17 cellular contexts compared by ENCODE assay signal in the genomic region with DNA sequence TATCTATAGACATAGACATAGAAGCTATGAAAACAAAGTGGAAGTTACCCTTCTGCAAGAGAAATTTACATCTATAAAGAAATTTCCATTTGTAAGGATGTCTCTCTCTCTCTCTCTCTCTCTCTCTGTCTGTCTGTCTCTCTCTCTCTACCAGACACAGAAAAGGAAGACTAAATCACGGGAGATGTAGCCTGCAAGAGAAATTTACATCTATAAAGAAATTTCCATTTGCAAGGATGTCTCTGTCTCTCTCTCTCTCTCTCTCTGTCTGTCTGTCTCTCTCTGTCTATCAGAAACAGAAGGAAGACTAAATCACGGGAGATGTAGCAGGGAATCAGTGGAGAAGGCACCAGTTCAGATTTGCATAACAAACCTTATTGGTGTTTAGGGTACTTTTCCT.
A peak's percentile ranks its signal among the peaks of the same experiment; 100 is the strongest.
DNase-seq lines count a peak whose midpoint lies in the region; ATAC-seq and TF ChIP-seq lines count a peak whose summit lies in the region.
"Had no signal": no experiment of that assay in that cellular context is flagged by ENCODE, and none has a peak within 500 bp of the region (broad histone marks: within the 10 kb centered on the region; RNA-seq: fewer than 3 reads in every experiment).

No MANE protein-coding gene starts in this region.

- H3K36me3 ChIP-seq in GM23338 (ENCODE audit: insufficient read depth) (no peaks in the 10 kb centered on the region), HUES64 (ENCODE audit: insufficient read depth, low read length) (no peaks in the 10 kb centered on the region), endodermal cell (ENCODE audit: control insufficient read depth, insufficient read depth, low read length) (no peaks in the 10 kb centered on the region), mammary epithelial cell (ENCODE audit: insufficient read depth, low read length) (no peaks in the 10 kb centered on the region), Caco-2 (ENCODE audit: control insufficient read depth, insufficient read depth, low read length) (no peaks in the 10 kb centered on the region)

- H3K9me3 ChIP-seq in HUES64 (ENCODE audit: insufficient read depth, low read depth, low read length) (no peaks in the 10 kb centered on the region), endodermal cell (ENCODE audit: control insufficient read depth, low read length) (no peaks in the 10 kb centered on the region), mammary epithelial cell (replicated peaks; ENCODE audit: insufficient read depth, low read length) (no peaks in the 10 kb centered on the region), Caco-2 (no peaks in the 10 kb centered on the region)

- no peak overlapping the region for H3K27ac Mint-ChIP-seq in GM23338
- peak overlapping the region; percentile 62 for H3K27ac Mint-ChIP-seq in endodermal cell
- no peak overlapping the region for H3K27ac Mint-ChIP-seq in Caco-2 (ENCODE audit: unreplicated experiment)
- H3K27ac Mint-ChIP-seq: CD4-positive, alpha-beta memory T cell had no signal

- H3K4me3 ChIP-seq in GM23338 (peak overlapping the region; percentile 35), HUES64 (ENCODE audit: low read length) (peak overlapping the region; percentile 7; the same call in 1 of the 2 replicates), endodermal cell (ENCODE audit: low read length) (no peak overlapping the region), mammary epithelial cell (replicated peaks in 1 of 3; ENCODE audit: insufficient read depth in 1 of 3, low read depth in 2 of 3, low read length in 3 of 3) (no peak overlapping the region), Caco-2 (ENCODE audit: low read depth, low read length) (no peak overlapping the region)
- H3K4me3 ChIP-seq: GM23248 had no signal

- CTCF ChIA-PET in mammary epithelial cell (lab: Charles Lee; ENCODE audit: low non-redundant PET) (no interaction called here), Caco-2 (lab: Charles Lee) (no interaction called here)

- H3K4me2 ChIP-seq in GM23338 (peak overlapping the region; percentile 72), mammary epithelial cell (ENCODE audit: insufficient read depth, low read depth, low read length) (no peak overlapping the region)
- H3K4me2 ChIP-seq: KMS-11 had no signal

- H3K9me2 ChIP-seq in GM23338 (ENCODE audit: insufficient read depth): 0 out of 2 replicates have a peak, but pooled peaks cover 2% of the 10 kb centered on the region

- H3K4me1 Mint-ChIP-seq in GM23338: peaks cover 51% of the 10 kb centered on the region
- H3K4me1 Mint-ChIP-seq in endodermal cell: peaks cover 23% of the 10 kb centered on the region
- no peaks in the 10 kb centered on the region for H3K4me1 Mint-ChIP-seq in Caco-2 (ENCODE audit: low read depth, unreplicated experiment)
- H3K4me1 Mint-ChIP-seq: CD4-positive, alpha-beta memory T cell had no signal

- H3K27me3 ChIP-seq in GM23338 (ENCODE audit: insufficient read depth) (no peaks in the 10 kb centered on the region), HUES64 (ENCODE audit: insufficient read depth, low read length) (no peaks in the 10 kb centered on the region), endodermal cell (ENCODE audit: control insufficient read depth, insufficient read depth, low read length, poor library complexity, severe bottlenecking) (no peaks in the 10 kb centered on the region), mammary epithelial cell (ENCODE audit: insufficient read depth, low read length) (no peaks in the 10 kb centered on the region), Caco-2 (replicated peaks; ENCODE audit: control insufficient read depth, insufficient read depth, low read length) (no peaks in the 10 kb centered on the region)

- H4K20me1 ChIP-seq in GM23338 (replicated peaks; ENCODE audit: insufficient read depth): no peaks in the 10 kb centered on the region
- no peaks in the 10 kb centered on the region for H4K20me1 ChIP-seq in mammary epithelial cell (ENCODE audit: insufficient read depth, low read length)

- in situ Hi-C loops in mammary epithelial cell (cut with MboI; ENCODE audit: low sequenced_read_pairs in 2 of 2): no loop called here

- H3K36me3 Mint-ChIP-seq in GM23338 (ENCODE audit: low read depth): peaks cover 5% of the 10 kb centered on the region; the same call in 1 of the 3 replicates
- peaks cover 3% of the 10 kb centered on the region for H3K36me3 Mint-ChIP-seq in endodermal cell (ENCODE audit: low read depth)
- no peaks in the 10 kb centered on the region for H3K36me3 Mint-ChIP-seq in Caco-2 (ENCODE audit: insufficient read depth, unreplicated experiment)
- H3K36me3 Mint-ChIP-seq: CD4-positive, alpha-beta memory T cell had no signal

- dilution Hi-C loops in mammary epithelial cell (cut with HindIII; ENCODE audit: low sequenced_read_pairs): no loop called here

- peak overlapping the region; percentile 88 for H3K27ac ChIP-seq in GM23338 (ENCODE audit: low read depth)
- peak overlapping the region; percentile 76 for H3K27ac ChIP-seq in HUES64 (ENCODE audit: low read depth, low read length)
- peak overlapping the region; percentile 29 for H3K27ac ChIP-seq in endodermal cell (ENCODE audit: low read depth, low read length)
- H3K27ac ChIP-seq in mammary epithelial cell (ENCODE audit: insufficient read depth, low read depth, low read length): no peak overlapping the region
- H3K27ac ChIP-seq: C4-2B, GM23248, KMS-11 had no signal

- POLR2A ChIA-PET in Caco-2 (lab: Charles Lee): no interaction called here

- H3K4me1 ChIP-seq in GM23338 (ENCODE audit: insufficient read depth) (peaks cover 43% of the 10 kb centered on the region), HUES64 (ENCODE audit: insufficient read depth, low read length) (peaks cover 44% of the 10 kb centered on the region), endodermal cell (ENCODE audit: control insufficient read depth, insufficient read depth, low read length) (no peaks in the 10 kb centered on the region), mammary epithelial cell (ENCODE audit: insufficient read depth, low read length) (no peaks in the 10 kb centered on the region), Caco-2 (no peaks in the 10 kb centered on the region)

- H3K27me3 Mint-ChIP-seq in GM23338 (ENCODE audit: insufficient read depth, low read depth, poor library complexity): peaks cover 2% of the 10 kb centered on the region
- H3K27me3 Mint-ChIP-seq in endodermal cell (ENCODE audit: insufficient read depth): no peaks in the 10 kb centered on the region
- H3K27me3 Mint-ChIP-seq in Caco-2 (ENCODE audit: insufficient read depth, unreplicated experiment): peaks cover 2% of the 10 kb centered on the region
- H3K27me3 Mint-ChIP-seq: CD4-positive, alpha-beta memory T cell had no signal

- no peaks in the 10 kb centered on the region; the same call in 1 of the 2 replicates for H3F3A ChIP-seq in GM23338 (replicated peaks; ENCODE audit: low read depth)

- H3K79me2 ChIP-seq in GM23338 (replicated peaks; ENCODE audit: insufficient read depth) (no peaks in the 10 kb centered on the region), mammary epithelial cell (ENCODE audit: insufficient read depth, low read length) (no peaks in the 10 kb centered on the region)

- BruUV-seq in mammary epithelial cell (replicated peaks; lab: Mats Ljungman, UMichigan): no TSS peak
- no TSS peak for BruUV-seq in Caco-2 (replicated peaks; lab: Mats Ljungman, UMichigan)

- H3K9ac ChIP-seq in HUES64 (ENCODE audit: low read depth, low read length) (no peak overlapping the region), endodermal cell (ENCODE audit: extremely low read depth, low read length, poor library complexity, severe bottlenecking) (no peak overlapping the region), mammary epithelial cell (ENCODE audit: insufficient read depth, low read length) (no peak overlapping the region)
- H3K9ac ChIP-seq: GM23248, KMS-11 had no signal

- WGBS in HUES64: 33% methylated on average over 2 of the region's 2 CpGs
- 43 to 57% methylated on average over 1 to 2 of the region's 2 CpGs for WGBS in endodermal cell (ENCODE audit: insufficient coverage in 1 of 2, insufficient read length in 1 of 2), 2 experiments
- 60% methylated on average over 2 of the region's 2 CpGs for WGBS in mammary epithelial cell (ENCODE audit: low coverage, missing lambda C conversion rate)

- peak; percentile 66 for ATAC-seq in GM23338
- ATAC-seq: HepG2 had no signal

- intact Hi-C loops in mammary epithelial cell (cut with micrococcal nuclease): no loop called here
- intact Hi-C loops in Caco-2 (cut with micrococcal nuclease; ENCODE audit: unreplicated experiment): no loop called here

- H3K4me3 Mint-ChIP-seq in GM23338 (peak overlapping the region; percentile 56), endodermal cell (no peak overlapping the region), Caco-2 (ENCODE audit: unreplicated experiment) (no peak overlapping the region)
- H3K4me3 Mint-ChIP-seq: CD4-positive, alpha-beta memory T cell had no signal

- H2AFZ ChIP-seq in GM23338 (no peak overlapping the region), mammary epithelial cell (ENCODE audit: low read depth, low read length) (no peak overlapping the region)
- H2AFZ ChIP-seq: GM23248 had no signal

- H3K9me3 Mint-ChIP-seq in GM23338 (peaks cover 3% of the 10 kb centered on the region; the same call in 2 of the 3 replicates), endodermal cell (peaks cover 6% of the 10 kb centered on the region), Caco-2 (ENCODE audit: unreplicated experiment) (no peaks in the 10 kb centered on the region)

- TF ChIP-seq CTCF in GM23338 (conservative IDR thresholded peaks at IDR 0.05; ENCODE audit: low read depth in 2 of 2): no peak
- TF ChIP-seq CTCF in endodermal cell (conservative IDR thresholded peaks at IDR 0.05): no peak
- no peak for TF ChIP-seq CTCF in mammary epithelial cell (conservative IDR thresholded peaks at IDR 0.05 in 1 of 2, IDR thresholded peaks at IDR 0.05 in 1 of 2; ENCODE audit: extremely low read depth in 1 of 2, insufficient read depth in 1 of 2, low read depth in 1 of 2, low read length in 2 of 2)
- no peak for TF ChIP-seq CTCF in Caco-2 (IDR thresholded peaks at IDR 0.05; ENCODE audit: insufficient read depth in 1 of 2, low read depth in 1 of 2, low read length in 1 of 2, severe bottlenecking in 1 of 2, unreplicated experiment in 1 of 2)

- DNase-seq in GM23338 (ENCODE audit: low spot score): peak; percentile 21
- DNase-seq in endodermal cell: no peak
- no peak for DNase-seq in NCI-H2196 treated with DMSO at 0.1 percent for 48 hours (lab: John Stamatoyannopoulos, UW; ENCODE audit: unreplicated experiment)
- no peak for DNase-seq in mammary epithelial cell
- no peak for DNase-seq in Caco-2
- no peak for DNase-seq in NCI-H748 (lab: John Stamatoyannopoulos, UW; ENCODE audit: unreplicated experiment)
- DNase-seq: ACHN; CD4-positive, alpha-beta memory T cell; COR-L47; DND-41; GDM1; GM23248; HCEC 1CT had no signal

TF ChIP-seq in GM23338, 12 proteins besides CTCF, POLR2A, EP300 and RAD21 (continues in another document):
- TF ChIP-seq NANOG (IDR thresholded peaks at IDR 0.05; ENCODE audit: borderline replicate concordance): no peak
- no peak for TF ChIP-seq ZNF331 (CRISPR knock-in tag; IDR thresholded peaks at IDR 0.05; ENCODE audit: low read depth)

Comparison
In these comparisons a context has a peak if more than half of its experiments do, and no peak if none do; other contexts are left out.
1. H3K4me3 ChIP-seq: peak in GM23338 (single experiment) and HUES64 (single experiment); none in endodermal cell (single experiment), mammary epithelial cell (0 of 3) and Caco-2 (single experiment).